In genomic region chr1:44783697-44784093, GRCh38 we compare ENCODE assay signal across 8 cellular contexts. TPM values are rescaled to one million over a fixed set of nuclear protein-coding genes. Genes with fewer than 3 reads are reported as not detected.
A peak's percentile ranks its signal among the peaks of the same experiment; 100 is the strongest.
DNase-seq lines count a peak whose midpoint lies in the region; ATAC-seq and TF ChIP-seq lines count a peak whose summit lies in the region.

No MANE protein-coding gene starts in this region.

- no peak overlapping the region for H2BK20ac ChIP-seq in IMR-90 (ENCODE audit: low read depth, low read length)

- dilution Hi-C loops in IMR-90 (cut with HindIII; ENCODE audit: low sequenced_read_pairs, unreplicated experiment), result no loop called here

- H3K14ac ChIP-seq in IMR-90 (replicated peaks; ENCODE audit: low read depth, low read length), result no peak overlapping the region

- CTCF ChIA-PET in BJ (lab: Yijun Ruan, JAX), result interaction anchor here (0.7 to 3.4 kb wide), 4 partner anchors 9 to 231 kb away, joined by 3 to 10 read pairs (median 5); no protein-coding TSS in a partner anchor
- CTCF ChIA-PET in IMR-90 (lab: Yijun Ruan, JAX), result no interaction called here

- H4K8ac ChIP-seq in IMR-90 (ENCODE audit: low read depth in 2 of 2, low read length in 2 of 2), result peak overlapping the region in 1 of 2 experiments; percentile 67; a peak in 2 of 4 replicates

- peaks cover 23% of the 10 kb centered on the region for H3K27me3 Mint-ChIP-seq in dendritic cell treated with granulocyte-macrophage colony-stimulating factor and Interleukin-4, amounts not matched to agents 40 ng/mL and 50 ng/mL, for 4 days
- H3K27me3 Mint-ChIP-seq in nephron (ENCODE audit: low read depth), result peaks cover 3% of the 10 kb centered on the region

- WGBS in IMR-90 (ENCODE audit: extremely low coverage in 2 of 2, insufficient read length in 1 of 2), 2 experiments, result 48% methylated on average over 6 of the region's 8 CpGs; no CpG with 5 or more reads in 1 of the 2 experiments

- TF ChIP-seq RAD21 in IMR-90 (IDR thresholded peaks at IDR 0.05; ENCODE audit: low read length), result no peak

- H3K36me3 Mint-ChIP-seq in dendritic cell treated with granulocyte-macrophage colony-stimulating factor and Interleukin-4, amounts not matched to agents 40 ng/mL and 50 ng/mL, for 4 days (ENCODE audit: low read depth), result peaks cover 37% of the 10 kb centered on the region
- H3K36me3 Mint-ChIP-seq in nephron (ENCODE audit: low read depth), result peaks cover 33% of the 10 kb centered on the region

- peak overlapping the region; percentile 4; the same call in 1 of the 2 replicates for H3K23ac ChIP-seq in IMR-90 (ENCODE audit: low read depth, low read length)

- H3K4me1 ChIP-seq in IMR-90 (ENCODE audit: control insufficient read depth, insufficient read depth, low read length), result peaks cover 8% of the 10 kb centered on the region; the same call in 1 of the 2 replicates

- peak overlapping the region; percentile 77 for H2AFZ ChIP-seq in IMR-90 (replicated peaks; ENCODE audit: low read length, poor library complexity)

- H3K9ac ChIP-seq in IMR-90 (ENCODE audit: low read depth, low read length), result no peak overlapping the region

- H2BK120ac ChIP-seq in IMR-90 (ENCODE audit: low read depth, low read length), result no peak overlapping the region

- ATAC-seq in IMR-90 (ENCODE audit: low read depth), result no peak
- no peak for ATAC-seq in GM18870 (IDR thresholded peaks at IDR 0.05; ENCODE audit: unreplicated experiment)

- POLR2A ChIA-PET in BJ (lab: Charles Lee), result interaction anchor here (1.2 kb wide), 1 partner anchor 36 kb away, joined by 4 read pairs; no protein-coding TSS in a partner anchor
- POLR2A ChIA-PET in IMR-90 (lab: Charles Lee; ENCODE audit: unreplicated experiment), result interaction anchor here (0.5 to 1.3 kb wide), 2 partner anchors 8 to 196 kb away, joined by 5 to 13 read pairs; no protein-coding TSS in a partner anchor

- H3K27ac Mint-ChIP-seq in dendritic cell treated with granulocyte-macrophage colony-stimulating factor and Interleukin-4, amounts not matched to agents 40 ng/mL and 50 ng/mL, for 4 days, result peak overlapping the region; percentile 37
- peak overlapping the region; percentile 30 to 70 (median 47) for H3K27ac Mint-ChIP-seq in nephron

- peak overlapping the region; percentile 24 for H3K4me3 Mint-ChIP-seq in dendritic cell treated with granulocyte-macrophage colony-stimulating factor and Interleukin-4, amounts not matched to agents 40 ng/mL and 50 ng/mL, for 4 days
- peak overlapping the region; percentile 66 to 80 (median 77) for H3K4me3 Mint-ChIP-seq in nephron

- H3K18ac ChIP-seq in IMR-90 (ENCODE audit: low read depth, low read length), result peak overlapping the region; percentile 7; the same call in 1 of the 2 replicates

- H3K27me3 ChIP-seq in BJ (ENCODE audit: control insufficient read depth, insufficient read depth, low read length) (no peaks in the 10 kb centered on the region), IMR-90 (ENCODE audit: control insufficient read depth, insufficient read depth, low read length) (no peaks in the 10 kb centered on the region; the same call in 1 of the 2 replicates)

- DNase-seq in BJ (ENCODE audit: low read depth) (no peak), IMR-90 (no peak), activated gamma-delta T cell (lab: John Stamatoyannopoulos, UW) (no peak), NCI-H2081 treated with DMSO at 0.1 percent for 48 hours (lab: John Stamatoyannopoulos, UW) (no peak), NCI-H748 (lab: John Stamatoyannopoulos, UW; ENCODE audit: unreplicated experiment) (no peak)

- H4K5ac ChIP-seq in IMR-90 (ENCODE audit: low read depth, low read length), result peak overlapping the region; percentile 91

- no peak overlapping the region; the same call in 1 of the 2 replicates for H4K91ac ChIP-seq in IMR-90 (ENCODE audit: insufficient read depth, low read depth, low read length)

- in situ Hi-C loops in IMR-90 (cut with MboI; ENCODE audit: low sequenced_read_pairs), result no loop called here

- H3K4me1 Mint-ChIP-seq in dendritic cell treated with granulocyte-macrophage colony-stimulating factor and Interleukin-4, amounts not matched to agents 40 ng/mL and 50 ng/mL, for 4 days (ENCODE audit: low read depth), result peaks cover 34% of the 10 kb centered on the region
- H3K4me1 Mint-ChIP-seq in nephron, result peaks cover 17% of the 10 kb centered on the region

- peaks cover 21% of the 10 kb centered on the region for H4K20me1 ChIP-seq in IMR-90 (ENCODE audit: insufficient read depth, low read length)

- peaks cover 6 to 25% of the 10 kb centered on the region in 2 experiments; a peak in 2 of 4 replicates for H3K79me1 ChIP-seq in IMR-90 (ENCODE audit: low read depth in 1 of 2, low read length in 2 of 2)

- no peak for TF ChIP-seq POLR2A in IMR-90 (IDR thresholded peaks at IDR 0.05; ENCODE audit: low read depth, low read length)

- H3K4ac ChIP-seq in IMR-90 (ENCODE audit: low read depth, low read length), result no peak overlapping the region

- peaks cover 9% of the 10 kb centered on the region; the same call in 1 of the 2 replicates for H3K9me1 ChIP-seq in IMR-90 (ENCODE audit: insufficient read depth, low read length)

- intact Hi-C loops in IMR-90 (cut with micrococcal nuclease), result no loop called here
- intact Hi-C loops in dendritic cell treated with granulocyte-macrophage colony-stimulating factor and Interleukin-4, amounts not matched to agents 40 ng/mL and 50 ng/mL, for 4 days (cut with micrococcal nuclease), result loop anchor here (5.0 kb wide), 1 partner anchor 519 kb away; no protein-coding TSS in a partner anchor

- TF ChIP-seq CTCF in BJ (IDR thresholded peaks at IDR 0.05; ENCODE audit: insufficient read depth, low read depth, low read length) (no peak), IMR-90 (conservative IDR thresholded peaks at IDR 0.05; ENCODE audit: low read depth, low read length) (no peak), nephron (IDR thresholded peaks at IDR 0.05; ENCODE audit: unreplicated experiment in 3 of 3) (no peak)

- peak overlapping the region; percentile 31; the same call in 1 of the 2 replicates for H3K4me2 ChIP-seq in IMR-90 (ENCODE audit: low read depth, low read length)

- H3K9me3 ChIP-seq in IMR-90 (ENCODE audit: control insufficient read depth, insufficient read depth, low read length), result no peaks in the 10 kb centered on the region

- H3K36me3 ChIP-seq in BJ (ENCODE audit: control insufficient read depth, insufficient read depth, low read length), result peaks cover 11% of the 10 kb centered on the region
- H3K36me3 ChIP-seq in IMR-90 (ENCODE audit: control insufficient read depth, insufficient read depth, low read length), result peaks cover 20% of the 10 kb centered on the region

- H3K9me3 Mint-ChIP-seq in dendritic cell treated with granulocyte-macrophage colony-stimulating factor and Interleukin-4, amounts not matched to agents 40 ng/mL and 50 ng/mL, for 4 days, result no peaks in the 10 kb centered on the region
- no peaks in the 10 kb centered on the region for H3K9me3 Mint-ChIP-seq in nephron

- no peak overlapping the region for H2AK9ac ChIP-seq in IMR-90 (replicated peaks; ENCODE audit: low read depth, low read length, poor library complexity)

- H3K4me3 ChIP-seq in BJ (ENCODE audit: low read depth, low read length), result peak overlapping the region; percentile 24
- no peak overlapping the region; the same call in 1 of the 2 replicates for H3K4me3 ChIP-seq in IMR-90 (ENCODE audit: insufficient read depth, low read depth, low read length)

- BruUV-seq in IMR-90 (replicated peaks; lab: Mats Ljungman, UMichigan), result no TSS peak

- H2BK5ac ChIP-seq in IMR-90 (ENCODE audit: low read depth, low read length, poor library complexity, severe bottlenecking), result no peak overlapping the region

- no peak overlapping the region for H3K56ac ChIP-seq in IMR-90 (ENCODE audit: extremely low read depth, insufficient read depth, low read length)

- H2AK5ac ChIP-seq in IMR-90 (ENCODE audit: low read depth, low read length), result no peak overlapping the region

- H3K27ac ChIP-seq in IMR-90 (ENCODE audit: insufficient read depth, low read length), result no peak overlapping the region

- H2BK15ac ChIP-seq in IMR-90 (ENCODE audit: low read depth, low read length), result no peak overlapping the region

RNA-seq across cellular contexts. Expression of gene BEST4, which starts 4.3 kb away (rescaled TPM):
- polyA plus RNA-seq in BJ (2011; rRNA removed) (0.16 and 0.22 TPM in 2 replicates), IMR-90 (2012; rRNA removed) (0.07 and 0.16 TPM in 2 replicates)
- not detected in 2 replicates for polyA minus RNA-seq in BJ (2011; rRNA and poly(A)+ RNA removed)
- total RNA-seq in IMR-90 (2012; rRNA removed), result not detected in 2 replicates
- 0.06 and 0.12 TPM in 2 replicates for polyA plus RNA-seq in IMR-90 (2012; cell fraction: cytosol; rRNA removed)
- 1.0 and 1.8 TPM in 2 replicates for polyA plus RNA-seq in IMR-90 (2012; cell fraction: nucleus; rRNA removed; ENCODE audit: low replicate concordance)

RNA-seq across cellular contexts. Expression of gene RPS8, which starts 8.4 kb away (rescaled TPM):
- polyA plus RNA-seq in BJ (2011; rRNA removed) (3,104 and 3,306 TPM in 2 replicates), IMR-90 (2012; rRNA removed) (2,128 and 2,255 TPM in 2 replicates)
- 280 and 513 TPM in 2 replicates for polyA minus RNA-seq in BJ (2011; rRNA and poly(A)+ RNA removed)
- 1,837 and 2,171 TPM in 2 replicates for total RNA-seq in IMR-90 (2012; rRNA removed)
- 2,467 and 3,082 TPM in 2 replicates for polyA plus RNA-seq in IMR-90 (2012; cell fraction: cytosol; rRNA removed)
- polyA plus RNA-seq in IMR-90 (2012; cell fraction: nucleus; rRNA removed; ENCODE audit: low replicate concordance), result 595 and 1,006 TPM in 2 replicates

RNA-seq across cellular contexts. Expression of gene PLK3, which starts 16.5 kb away (rescaled TPM):
- 25.9 and 45.9 TPM in 2 replicates for polyA plus RNA-seq in BJ (2011; rRNA removed)
- polyA minus RNA-seq in BJ (2011; rRNA and poly(A)+ RNA removed), result 23.5 and 34.4 TPM in 2 replicates
- total RNA-seq in IMR-90 (2012; rRNA removed), result 15.3 and 15.8 TPM in 2 replicates
- 51.6 and 52.5 TPM in 2 replicates for polyA plus RNA-seq in IMR-90 (2012; rRNA removed)
- 45.2 and 47.2 TPM in 2 replicates for polyA plus RNA-seq in IMR-90 (2012; cell fraction: cytosol; rRNA removed)
- 238 and 324 TPM in 2 replicates for polyA plus RNA-seq in IMR-90 (2012; cell fraction: nucleus; rRNA removed; ENCODE audit: low replicate concordance)

RNA-seq across cellular contexts. Expression of gene DYNLT4, which starts 23.5 kb away (rescaled TPM):
- polyA plus RNA-seq in BJ (2011; rRNA removed), result 0.26 TPM in 1 of 2 replicates, not detected in the other
- polyA minus RNA-seq in BJ (2011; rRNA and poly(A)+ RNA removed), result not detected in 2 replicates
- total RNA-seq in IMR-90 (2012; rRNA removed), result 0.56 TPM in 1 of 2 replicates, not detected in the other
- not detected in 2 replicates for polyA plus RNA-seq in IMR-90 (2012; rRNA removed)
- 0.08 and 0.25 TPM in 2 replicates for polyA plus RNA-seq in IMR-90 (2012; cell fraction: cytosol; rRNA removed)
- 0.34 TPM in 1 of 2 replicates, not detected in the other for polyA plus RNA-seq in IMR-90 (2012; cell fraction: nucleus; rRNA removed; ENCODE audit: low replicate concordance)

RNA-seq across cellular contexts. Expression of gene BTBD19, which starts 24.6 kb away (rescaled TPM):
- polyA plus RNA-seq in BJ (2011; rRNA removed), result 18.0 and 25.7 TPM in 2 replicates
- polyA minus RNA-seq in BJ (2011; rRNA and poly(A)+ RNA removed), result 13.2 and 16.0 TPM in 2 replicates
- 0.56 and 0.90 TPM in 2 replicates for total RNA-seq in IMR-90 (2012; rRNA removed)
- polyA plus RNA-seq in IMR-90 (2012; rRNA removed), result 16.0 and 17.2 TPM in 2 replicates
- polyA plus RNA-seq in IMR-90 (2012; cell fraction: cytosol; rRNA removed), result 10.6 and 11.1 TPM in 2 replicates
- 141 and 200 TPM in 2 replicates for polyA plus RNA-seq in IMR-90 (2012; cell fraction: nucleus; rRNA removed; ENCODE audit: low replicate concordance)
